21 cellular contexts compared by ENCODE assay signal in genomic region chr7:43195768-43196167, GRCh38.
DNase-seq lines count a peak whose midpoint lies in the region; TF ChIP-seq lines count a peak whose summit lies in the region.
"Had no signal": no experiment of that assay in that cellular context is flagged by ENCODE, and none has a peak within 500 bp of the region (broad histone marks: within the 10 kb centered on the region; RNA-seq: fewer than 3 reads in every experiment).

No MANE protein-coding gene starts in this region.

- TF ChIP-seq CTCF in dorsolateral prefrontal cortex (IDR thresholded peaks at IDR 0.05 in 54 of 56, conservative IDR thresholded peaks at IDR 0.05 in 2 of 56; ENCODE audit: low read depth in 1 of 56, partially characterized antibody in 56 of 56), result no peak
- TF ChIP-seq CTCF in HFFc6 (IDR thresholded peaks at IDR 0.05), result no peak
- no peak for TF ChIP-seq CTCF in tibial nerve (IDR thresholded peaks at IDR 0.05)

- H3K27ac ChIP-seq in angular gyrus (ENCODE audit: low read depth, low read length), result peak overlapping the region; percentile 44
- H3K27ac ChIP-seq in dorsolateral prefrontal cortex, result peak overlapping the region in 39 of 59 donors; percentile 0 to 76 (median 48)
- no peak overlapping the region for H3K27ac ChIP-seq in mesendoderm (ENCODE audit: low read depth, low read length)
- peak overlapping the region; percentile 36 for H3K27ac ChIP-seq in temporal lobe (ENCODE audit: low read depth, low read length)
- no peak overlapping the region for H3K27ac ChIP-seq in tibial nerve
- H3K27ac ChIP-seq: 22Rv1; BLaER1 treated with 17β-estradiol and CSF1 and Interleukin-3, amounts not matched to agents 10 nM and 100 nM had no signal

- no peak overlapping the region for H2BK120ac ChIP-seq in mesendoderm (ENCODE audit: low read depth, low read length)

- H2BK5ac ChIP-seq in mesendoderm (ENCODE audit: low read length), result no peak overlapping the region

- H4K8ac ChIP-seq in mesendoderm (ENCODE audit: low read depth, low read length), result no peak overlapping the region

- no CpG with 5 or more reads among the region's 5 CpGs for WGBS in mesendoderm (ENCODE audit: extremely low coverage, insufficient coverage, low lambda C conversion rate)
- 90% methylated on average over 5 of the region's 5 CpGs for WGBS in tibial nerve, 2 donors

- no peak overlapping the region for H3K4me3 Mint-ChIP-seq in HFFc6
- H3K4me3 Mint-ChIP-seq: CD14-positive monocyte; CD4-positive, alpha-beta T cell; CD8-positive, alpha-beta memory T cell; GM23338 had no signal

- H3K27ac Mint-ChIP-seq in HFFc6, result no peak overlapping the region
- H3K27ac Mint-ChIP-seq: CD14-positive monocyte; CD4-positive, alpha-beta T cell; CD8-positive, alpha-beta memory T cell; GM23338 had no signal

- H3K56ac ChIP-seq in mesendoderm (ENCODE audit: low read length), result no peak overlapping the region

- H3K79me1 ChIP-seq in mesendoderm (ENCODE audit: low read length), result peaks cover 1% of the 10 kb centered on the region

- no peak overlapping the region for H3K9ac ChIP-seq in mesendoderm (ENCODE audit: low read length)
- H3K9ac ChIP-seq: BLaER1 treated with 17β-estradiol and CSF1 and Interleukin-3, amounts not matched to agents 10 nM and 100 nM had no signal

- H3K4me1 Mint-ChIP-seq in HFFc6 (ENCODE audit: low read depth), result peaks cover 6% of the 10 kb centered on the region; the same call in 1 of the 2 replicates
- H3K4me1 Mint-ChIP-seq: CD14-positive monocyte; CD8-positive, alpha-beta memory T cell had no signal

- H3K4ac ChIP-seq in mesendoderm (ENCODE audit: low read depth, low read length), result no peak overlapping the region

- no peak overlapping the region for H2AK5ac ChIP-seq in mesendoderm (ENCODE audit: low read length)

- H3K36me3 Mint-ChIP-seq in HFFc6 (ENCODE audit: low read depth), result no peaks in the 10 kb centered on the region
- H3K36me3 Mint-ChIP-seq: CD14-positive monocyte; CD8-positive, alpha-beta memory T cell had no signal

- no peaks in the 10 kb centered on the region for H3K36me3 ChIP-seq in mesendoderm (ENCODE audit: control insufficient read depth, insufficient read depth, low read length)
- H3K36me3 ChIP-seq in tibial nerve, result no peaks in the 10 kb centered on the region
- H3K36me3 ChIP-seq: BE2C, HAP-1 had no signal

- peak overlapping the region; percentile 14 for H3K18ac ChIP-seq in mesendoderm (ENCODE audit: low read length)

- H3K9me3 Mint-ChIP-seq in HFFc6, result no peaks in the 10 kb centered on the region
- H3K9me3 Mint-ChIP-seq: CD4-positive, alpha-beta T cell; CD8-positive, alpha-beta memory T cell; GM23338 had no signal

- TF ChIP-seq POLR2A in tibial nerve (IDR thresholded peaks at IDR 0.05), result no peak

- H3K23ac ChIP-seq in mesendoderm (ENCODE audit: low read length), result no peak overlapping the region

- TF ChIP-seq EP300 in tibial nerve (IDR thresholded peaks at IDR 0.05), result no peak

- H3K27me3 ChIP-seq in dorsolateral prefrontal cortex (peaks cover 0 to 3% (median 0%) of the 10 kb centered on the region in 45 donors), mesendoderm (ENCODE audit: insufficient read depth, low read length, poor library complexity) (no peaks in the 10 kb centered on the region), tibial nerve (peaks cover 0 to 7% of the 10 kb centered on the region in 2 donors)
- H3K27me3 ChIP-seq: BLaER1 treated with 17β-estradiol and CSF1 and Interleukin-3, amounts not matched to agents 10 nM and 100 nM had no signal

- intact Hi-C loops in dorsolateral prefrontal cortex (cut with DNase I), result no loop called here

- DNase-seq in dorsolateral prefrontal cortex (no peak), mesendoderm (no peak), HFFc6 (no peak), tibial nerve (ENCODE audit: low spot score in 2 of 2) (no peak), HuH-7 (ENCODE audit: low spot score) (no peak), kidney glomerular epithelial cell (lab: John Stamatoyannopoulos, UW) (no peak)
- DNase-seq: AML-193; BE2C; CD4-positive, alpha-beta T cell; CD8-positive, alpha-beta memory T cell; DMS 273 treated with DMSO at 0.1 percent for 48 hours; DMS53; DMS79 treated with DMSO at 0.1 percent for 48 hours; GF-D8 had no signal

- H3K4me1 ChIP-seq in mesendoderm (ENCODE audit: control insufficient read depth, low read depth, low read length) (peaks cover 14% of the 10 kb centered on the region), tibial nerve (no peaks in the 10 kb centered on the region)
- H3K4me1 ChIP-seq: BE2C, HAP-1 had no signal

- no peak overlapping the region for H4K5ac ChIP-seq in mesendoderm (ENCODE audit: low read length)

- H3K4me2 ChIP-seq in mesendoderm (ENCODE audit: low read length), result no peak overlapping the region
- H3K4me2 ChIP-seq: GM23338 had no signal

- no peaks in the 10 kb centered on the region for H3K79me2 ChIP-seq in mesendoderm (ENCODE audit: control insufficient read depth, insufficient read depth, low read length)

- no peak overlapping the region for H2BK15ac ChIP-seq in mesendoderm (replicated peaks; ENCODE audit: low read depth)

- no peaks in the 10 kb centered on the region for H3K9me3 ChIP-seq in tibial nerve
- H3K9me3 ChIP-seq: BE2C; BLaER1 treated with 17β-estradiol and CSF1 and Interleukin-3, amounts not matched to agents 10 nM and 100 nM; HAP-1 had no signal

- H3K4me3 ChIP-seq in dorsolateral prefrontal cortex (no peak overlapping the region), mesendoderm (ENCODE audit: low read length) (no peak overlapping the region), tibial nerve (no peak overlapping the region)
- H3K4me3 ChIP-seq: BLaER1 treated with 17β-estradiol and CSF1 and Interleukin-3, amounts not matched to agents 10 nM and 100 nM; GM23338; HAP-1 had no signal

- H3K27me3 Mint-ChIP-seq in HFFc6 (ENCODE audit: insufficient read depth), result no peaks in the 10 kb centered on the region; the same call in 1 of the 2 replicates

Comparison
In these comparisons a context has a peak if more than half of its experiments do, and no peak if none do; other contexts are left out.
1. H3K27ac ChIP-seq: peak in angular gyrus (single experiment), dorsolateral prefrontal cortex (39 of 59) and temporal lobe (single experiment); none in mesendoderm (single experiment) and tibial nerve (0 of 4).